ENCODE assay signal across 8 cellular contexts in genomic region chr15:49621327-49622210, GRCh38. TPM values are rescaled to one million over a fixed set of nuclear protein-coding genes. Genes with fewer than 3 reads are reported as not detected.
DNase-seq lines count a peak whose midpoint lies in the region; ATAC-seq and TF ChIP-seq lines count a peak whose summit lies in the region.

No MANE protein-coding gene starts in this region.

- H3K4me1 Mint-ChIP-seq in osteocyte (ENCODE audit: unreplicated experiment): peaks cover 41% of the 10 kb centered on the region

- no peaks in the 10 kb centered on the region for H3K27me3 ChIP-seq in heart left ventricle

- peaks cover 12% of the 10 kb centered on the region for H3K36me3 Mint-ChIP-seq in osteocyte (ENCODE audit: unreplicated experiment)

- peaks cover 0 to 24% (median 8%) of the 10 kb centered on the region in 12 donors for H3K9me3 ChIP-seq in heart left ventricle

- 11 to 15% (median 13%) methylated on average over 12 of the region's 12 CpGs for whole genome bisulfite sequencing in heart left ventricle, 4 donors

- no peak for DNase-seq in heart left ventricle
- no peak for DNase-seq in left ventricle myocardium superior
- peak; percentile 55 to 66 for DNase-seq in erythroblast (lab: John Stamatoyannopoulos, UW)
- no peak for DNase-seq in osteocyte (ENCODE audit: extremely low spot score, unreplicated experiment)
- no peak for DNase-seq in NCI-H187 treated with DMSO at 0.1 percent for 48 hours (lab: John Stamatoyannopoulos, UW)

- peak overlapping the region; percentile 78 to 96 (median 90) for H3K27ac ChIP-seq in heart left ventricle

- peak overlapping the region; percentile 96 for H3K27ac Mint-ChIP-seq in osteocyte (ENCODE audit: unreplicated experiment)

- peak overlapping the region; percentile 93 for H3K4me3 Mint-ChIP-seq in osteocyte (ENCODE audit: unreplicated experiment)

- H3K9me3 Mint-ChIP-seq in osteocyte (ENCODE audit: unreplicated experiment): peaks cover 5% of the 10 kb centered on the region

- TF ChIP-seq CTCF in heart left ventricle (IDR thresholded peaks at IDR 0.05) (no peak), osteocyte (IDR thresholded peaks at IDR 0.05) (no peak)

- TF ChIP-seq POLR2A in heart left ventricle (IDR thresholded peaks at IDR 0.05): no peak
- no peak for TF ChIP-seq POLR2A in erythroblast (IDR thresholded peaks at IDR 0.05; ENCODE audit: low read length)

- H3K27me3 Mint-ChIP-seq in osteocyte (ENCODE audit: unreplicated experiment): no peaks in the 10 kb centered on the region

- H3K4me3 ChIP-seq in heart left ventricle: peak overlapping the region; percentile 59 to 87 (median 74)

- ATAC-seq in heart left ventricle: no peak
- ATAC-seq in left ventricle myocardium superior: no peak
- no peak for ATAC-seq in SK-N-SH treated with all-trans-retinoic acid at 6 μM for 48 hours
- ATAC-seq in GM21360 (IDR thresholded peaks at IDR 0.05; ENCODE audit: unreplicated experiment): no peak
- no peak for ATAC-seq in GM19324 (IDR thresholded peaks at IDR 0.05; ENCODE audit: low FRiP score, unreplicated experiment)

- H3K36me3 ChIP-seq in heart left ventricle: peaks cover 0 to 23% (median 13%) of the 10 kb centered on the region in 9 donors

- intact Hi-C loops in heart left ventricle (cut with DNase I) (loop anchor here in 5 of 10 donors (2.0 to 10.0 kb wide), 7 partner anchors 197 to 467 kb away; partner anchors contain the start of genes FGF7 (in 4 of the 5) and COPS2 (in 1 of the 5)), left ventricle myocardium superior (cut with micrococcal nuclease) (no loop called here)

- H3K4me1 ChIP-seq in heart left ventricle: peaks cover 0 to 40% (median 19%) of the 10 kb centered on the region in 12 donors

TF ChIP-seq in SK-N-SH treated with all-trans-retinoic acid at 6 μM for 48 hours, 23 proteins besides CTCF, POLR2A, EP300 and RAD21:
- TF ChIP-seq ZNF70 (CRISPR knock-in tag; IDR thresholded peaks at IDR 0.05) (0 out of 2 replicates have a peak, but pooled peaks have one; percentile 43), BACH2 (CRISPR knock-in tag; IDR thresholded peaks at IDR 0.05; ENCODE audit: borderline replicate concordance) (no peak), ZNF565 (CRISPR knock-in tag; conservative IDR thresholded peaks at IDR 0.05; ENCODE audit: low read depth) (no peak), OSR1 (CRISPR knock-in tag; IDR thresholded peaks at IDR 0.05) (no peak)

RNA-seq across cellular contexts. Expression of gene DTWD1, which starts 0.7 kb away (rescaled TPM):
- total RNA-seq in heart left ventricle: 10 to 100 TPM in 8 of 9 donors, 1 to 10 TPM in 1; 6.3 to 28.0 (median 18.4) TPM
- polyA plus RNA-seq in heart left ventricle: 10 to 100 TPM in 1 of 2 donors, 1 to 10 TPM in 1; 8.1 to 11.7 TPM
- total RNA-seq in left ventricle myocardium superior: 21.8 TPM
- 19.2 and 21.0 TPM in 2 replicates for total RNA-seq in osteocyte

RNA-seq across cellular contexts. Expression of gene FAM227B, which starts 1.0 kb away (rescaled TPM):
- total RNA-seq in heart left ventricle: 10 to 100 TPM in 8 of 9 donors, 1 to 10 TPM in 1; 6.1 to 18.8 (median 14.4) TPM
- polyA plus RNA-seq in heart left ventricle: 1 to 10 TPM; 5.8 to 6.1 TPM
- 15.6 TPM for total RNA-seq in left ventricle myocardium superior
- 3.0 and 4.0 TPM in 2 replicates for total RNA-seq in osteocyte

Comparison
In these comparisons a context has a peak if more than half of its experiments do, and no peak if none do; other contexts are left out.
1. DNase-seq: peak in erythroblast (2 of 2); none in heart left ventricle (0 of 5), left ventricle myocardium superior (single experiment), osteocyte (single experiment) and NCI-H187 treated with DMSO at 0.1 percent for 48 hours (single experiment).